ENCODE assay signal across 12 cellular contexts in genomic region chr1:198679535-198680173, GRCh38. TPM values are rescaled to one million over a fixed set of nuclear protein-coding genes. Genes with fewer than 3 reads are reported as not detected.
A peak's percentile ranks its signal among the peaks of the same experiment; 100 is the strongest.
DNase-seq lines count a peak whose midpoint lies in the region; ATAC-seq and TF ChIP-seq lines count a peak whose summit lies in the region.
"Had no signal": no experiment of that assay in that cellular context is flagged by ENCODE, and none has a peak within 500 bp of the region (broad histone marks: within the 10 kb centered on the region; RNA-seq: fewer than 3 reads in every experiment).

No MANE protein-coding gene starts in this region.

- CTCF ChIA-PET in activated CD8-positive, alpha-beta T cell treated with anti-CD3 and anti-CD28 coated beads for 36 hours (lab: Charles Lee) = interaction anchor here (1.4 to 2.6 kb wide), 2 partner anchors 17 to 40 kb away, joined by 3 to 10 read pairs; partner anchors contain the start of gene PTPRC

- in situ Hi-C loops in transverse colon (cut with MboI; ENCODE audit: low pct_ligation_motif_present in 1 of 4, low pct_unique_long_range_greater_than_20kb in 1 of 4, low sequenced_read_pairs in 3 of 4) = loop anchor here in 1 of 4 donors (25.0 kb wide), 1 partner anchor 517 kb away; the partner anchor contains the start of gene NEK7

- intact Hi-C loops in Right ventricle myocardium superior (cut with DNase I) (no loop called here), Right ventricle myocardium inferior (cut with DNase I) (no loop called here), transverse colon (cut with DNase I; ENCODE audit: low total_unique reads) (no loop called here)
- intact Hi-C loops in activated CD8-positive, alpha-beta T cell treated with anti-CD3 and anti-CD28 coated beads for 36 hours (cut with micrococcal nuclease) = loop anchor here (2.0 to 5.0 kb wide), 3 partner anchors 13 to 512 kb away; no protein-coding TSS in a partner anchor

- H3K36me3 Mint-ChIP-seq in activated CD8-positive, alpha-beta T cell treated with anti-CD3 and anti-CD28 coated beads for 36 hours (ENCODE audit: low read depth) = peaks cover 72% of the 10 kb centered on the region

- TF ChIP-seq EP300 in gastroesophageal sphincter (IDR thresholded peaks at IDR 0.05) = no peak
- TF ChIP-seq EP300 in transverse colon (IDR thresholded peaks at IDR 0.05; ENCODE audit: low read depth) = no peak

- no peaks in the 10 kb centered on the region for H3K27me3 Mint-ChIP-seq in activated CD8-positive, alpha-beta T cell treated with anti-CD3 and anti-CD28 coated beads for 36 hours

- H3K27me3 ChIP-seq in gastroesophageal sphincter (no peaks in the 10 kb centered on the region), transverse colon (no peaks in the 10 kb centered on the region)
- H3K27me3 ChIP-seq: cardiac muscle cell had no signal

- no peak for TF ChIP-seq POLR2A in gastroesophageal sphincter (IDR thresholded peaks at IDR 0.05)
- no peak for TF ChIP-seq POLR2A in transverse colon (IDR thresholded peaks at IDR 0.05)

- ATAC-seq in Right ventricle myocardium superior (ENCODE audit: poor library complexity) = no peak
- ATAC-seq in Right ventricle myocardium inferior = no peak
- ATAC-seq in activated CD8-positive, alpha-beta T cell treated with anti-CD3 and anti-CD28 coated beads for 36 hours = peak; percentile 29
- ATAC-seq in gastroesophageal sphincter = peak; percentile 22
- no peak for ATAC-seq in HG02623 (IDR thresholded peaks at IDR 0.05; ENCODE audit: unreplicated experiment)
- ATAC-seq: left colon, psoas muscle had no signal

- WGBS in gastroesophageal sphincter (ENCODE audit: low coverage in 1 of 2), 2 donors = 100% methylated on average over 1 to 5 of the region's 31 CpGs
- 92% methylated on average over 27 of the region's 31 CpGs; no CpG with 5 or more reads in 1 of the 2 donors for WGBS in transverse colon (ENCODE audit: low coverage in 1 of 2), 2 donors

- H3K9me3 Mint-ChIP-seq in activated CD8-positive, alpha-beta T cell treated with anti-CD3 and anti-CD28 coated beads for 36 hours = peaks cover 2% of the 10 kb centered on the region

- H3K4me1 ChIP-seq in gastroesophageal sphincter (no peaks in the 10 kb centered on the region), transverse colon (peaks cover 0 to 19% (median 2%) of the 10 kb centered on the region in 4 donors)
- H3K4me1 ChIP-seq: psoas muscle had no signal

- H3K4me3 Mint-ChIP-seq in activated CD8-positive, alpha-beta T cell treated with anti-CD3 and anti-CD28 coated beads for 36 hours = peak overlapping the region; percentile 73

- H3K27ac ChIP-seq in gastroesophageal sphincter = no peak overlapping the region
- H3K27ac ChIP-seq in transverse colon = peak overlapping the region; percentile 37 to 69 (median 66)
- H3K27ac ChIP-seq: cardiac muscle cell, psoas muscle had no signal

- H3K4me1 Mint-ChIP-seq in activated CD8-positive, alpha-beta T cell treated with anti-CD3 and anti-CD28 coated beads for 36 hours (ENCODE audit: low read depth) = peaks cover 86% of the 10 kb centered on the region

- TF ChIP-seq CTCF in activated CD8-positive, alpha-beta T cell treated with anti-CD3 and anti-CD28 coated beads for 36 hours (IDR thresholded peaks at IDR 0.05) = no peak
- TF ChIP-seq CTCF in gastroesophageal sphincter (IDR thresholded peaks at IDR 0.05) = no peak
- TF ChIP-seq CTCF in transverse colon (IDR thresholded peaks at IDR 0.05) = no peak

- peak; percentile 44 for DNase-seq in Right ventricle myocardium superior
- DNase-seq in Right ventricle myocardium inferior (ENCODE audit: missing footprints) = no peak
- DNase-seq in activated CD8-positive, alpha-beta T cell treated with anti-CD3 and anti-CD28 coated beads for 36 hours = peak; percentile 68
- DNase-seq in transverse colon = peak; percentile 23
- no peak for DNase-seq in hippocampal formation (lab: John Stamatoyannopoulos, UW)
- no peak for DNase-seq in NCI-H1048 (lab: John Stamatoyannopoulos, UW)
- DNase-seq: NCI-H1105 treated with DMSO at 0.1 percent for 48 hours, psoas muscle had no signal

- no peaks in the 10 kb centered on the region for H3K36me3 ChIP-seq in gastroesophageal sphincter
- no peaks in the 10 kb centered on the region for H3K36me3 ChIP-seq in transverse colon
- H3K36me3 ChIP-seq: cardiac muscle cell had no signal

- H3K4me3 ChIP-seq in gastroesophageal sphincter (no peak overlapping the region), transverse colon (no peak overlapping the region)
- H3K4me3 ChIP-seq: cardiac muscle cell, psoas muscle had no signal

- peak overlapping the region; percentile 90 for H3K27ac Mint-ChIP-seq in activated CD8-positive, alpha-beta T cell treated with anti-CD3 and anti-CD28 coated beads for 36 hours

- H3K9me3 ChIP-seq in gastroesophageal sphincter (no peaks in the 10 kb centered on the region), transverse colon (no peaks in the 10 kb centered on the region)
- H3K9me3 ChIP-seq: psoas muscle had no signal

- POLR2A ChIA-PET in activated CD8-positive, alpha-beta T cell treated with anti-CD3 and anti-CD28 coated beads for 36 hours (lab: Charles Lee) = interaction anchor here (0.8 to 6.5 kb wide), 10 partner anchors 10 to 66 kb away, joined by 3 to 67 read pairs (median 6); partner anchors contain the start of gene PTPRC

RNA-seq across cellular contexts. Expression of gene PTPRC, which starts 40.8 kb away (rescaled TPM):
- total RNA-seq in Right ventricle myocardium superior (7.2 TPM), Right ventricle myocardium inferior (9.7 TPM), gastroesophageal sphincter (10 to 100 TPM in 2 of 4 donors, 1 to 10 TPM in 2; 5.0 to 31.9 (median 12.9) TPM), transverse colon (10 to 100 TPM in 3 of 4 donors, 1 to 10 TPM in 1; 6.4 to 50.7 (median 25.6) TPM)
- total RNA-seq in activated CD8-positive, alpha-beta T cell treated with anti-CD3 and anti-CD28 coated beads for 36 hours = 100 to 1,000 TPM; 475 to 499 TPM
- total RNA-seq: cardiac muscle cell had no signal

Comparison
In these comparisons a context has a peak if more than half of its experiments do, and no peak if none do; other contexts are left out.
1. DNase-seq: peak in Right ventricle myocardium superior (single experiment), activated CD8-positive, alpha-beta T cell treated with anti-CD3 and anti-CD28 coated beads for 36 hours (single experiment) and transverse colon (single experiment); none in Right ventricle myocardium inferior (single experiment), hippocampal formation (0 of 2) and NCI-H1048 (single experiment).
2. ATAC-seq: peak in activated CD8-positive, alpha-beta T cell treated with anti-CD3 and anti-CD28 coated beads for 36 hours (single experiment) and gastroesophageal sphincter (single experiment); none in Right ventricle myocardium superior (single experiment), Right ventricle myocardium inferior (single experiment) and HG02623 (single experiment).
3. H3K27ac ChIP-seq: peak in transverse colon (4 of 4); none in gastroesophageal sphincter (0 of 4).
4. RNA of gene PTPRC, which starts 40.8 kb away (total RNA-seq): 475 to 499 TPM in activated CD8-positive, alpha-beta T cell treated with anti-CD3 and anti-CD28 coated beads for 36 hours; 6.4 to 50.7 TPM in transverse colon, 5.0 to 31.9 TPM in gastroesophageal sphincter, 9.7 TPM in Right ventricle myocardium inferior (single experiment) and 7.2 TPM in Right ventricle myocardium superior (single experiment); every median in the first group is over 4 times any median in the second.